ENCODE assay signal across 8 cellular contexts in the genomic region with DNA sequence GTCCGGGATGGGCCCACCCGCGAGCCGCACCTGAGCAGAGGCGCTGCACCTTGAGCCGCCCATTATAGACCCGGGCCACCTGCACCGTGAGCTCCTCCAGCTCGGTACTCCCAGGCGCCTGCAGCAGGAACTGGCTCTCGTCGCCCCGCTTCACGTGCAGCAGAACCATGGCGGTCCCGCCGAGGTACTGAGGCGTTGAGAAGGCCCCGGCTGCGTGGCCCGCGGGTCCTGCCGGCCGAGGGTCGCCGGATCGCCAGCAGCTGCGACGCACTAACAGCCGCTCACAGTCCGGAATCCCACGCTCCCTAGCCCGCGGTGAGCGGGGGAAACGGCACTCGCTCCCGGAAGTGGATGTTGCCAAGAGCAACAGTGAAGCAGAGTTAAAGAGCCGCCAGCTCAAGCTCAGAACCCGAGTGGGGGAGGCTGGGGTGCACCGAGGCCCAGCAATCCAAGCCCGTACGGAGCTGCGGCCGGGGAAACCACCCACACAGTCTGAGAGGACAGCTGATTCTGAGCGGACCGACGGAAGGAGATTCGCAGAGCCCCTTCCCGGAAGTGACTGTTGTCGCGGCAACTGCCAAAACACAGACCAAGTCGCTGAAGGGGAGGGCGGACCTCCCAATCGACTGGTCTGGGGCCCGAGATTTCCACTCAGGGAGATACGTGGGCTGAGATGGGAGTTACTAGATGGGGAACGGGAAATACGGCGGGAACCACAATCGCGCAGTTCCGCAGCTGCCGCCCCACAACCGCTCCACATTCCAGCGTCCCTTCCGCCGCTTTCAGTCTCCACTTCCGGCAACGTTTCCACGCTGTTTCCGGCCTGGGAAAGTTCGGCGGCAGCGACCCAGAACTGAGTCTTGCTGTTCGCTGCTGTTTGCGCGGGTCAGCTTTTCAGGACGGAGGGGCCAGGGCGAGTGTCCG. TPM values are rescaled to one million over a fixed set of nuclear protein-coding genes. Genes with fewer than 3 reads are reported as not detected.
DNase-seq lines count a peak whose midpoint lies in the region; ATAC-seq and TF ChIP-seq lines count a peak whose summit lies in the region.

A gene with protein sequence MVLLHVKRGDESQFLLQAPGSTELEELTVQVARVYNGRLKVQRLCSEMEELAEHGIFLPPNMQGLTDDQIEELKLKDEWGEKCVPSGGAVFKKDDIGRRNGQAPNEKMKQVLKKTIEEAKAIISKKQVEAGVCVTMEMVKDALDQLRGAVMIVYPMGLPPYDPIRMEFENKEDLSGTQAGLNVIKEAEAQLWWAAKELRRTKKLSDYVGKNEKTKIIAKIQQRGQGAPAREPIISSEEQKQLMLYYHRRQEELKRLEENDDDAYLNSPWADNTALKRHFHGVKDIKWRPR (minus strand): TSS at position 303 of the 924 bp plus-strand sequence. CDS start 134 bp downstream, at position 169.

- H3K4me3 ChIP-seq in choroid plexus epithelial cell (ENCODE audit: low read depth, low read length): peak within 1 kb of the TSS; percentile 95

- CTCF ChIA-PET in activated CD4-positive, alpha-beta T cell treated with anti-CD3 and anti-CD28 coated beads for 36 hours (lab: Charles Lee): interaction anchor here (0.6 to 1.4 kb wide), 5 partner anchors 11 to 218 kb away, joined by 3 to 9 read pairs (median 4); no protein-coding TSS in a partner anchor

- H3K27ac Mint-ChIP-seq in activated CD4-positive, alpha-beta T cell treated with anti-CD3 and anti-CD28 coated beads for 36 hours: peak within 1 kb of the TSS; percentile 90

- H3K4me1 Mint-ChIP-seq in activated CD4-positive, alpha-beta T cell treated with anti-CD3 and anti-CD28 coated beads for 36 hours: peaks cover 9% of the 10 kb centered on the region

- no peaks in the 10 kb centered on the region for H3K27me3 Mint-ChIP-seq in activated CD4-positive, alpha-beta T cell treated with anti-CD3 and anti-CD28 coated beads for 36 hours

- TF ChIP-seq CTCF in choroid plexus epithelial cell (conservative IDR thresholded peaks at IDR 0.05; ENCODE audit: low read depth, low read length): no peak

- intact Hi-C loops in activated CD4-positive, alpha-beta T cell treated with anti-CD3 and anti-CD28 coated beads for 36 hours (cut with DNase I, micrococcal nuclease): loop anchor here (1.0 to 5.0 kb wide), 13 partner anchors 44 to 1029 kb away; a partner anchor contains a TSS

- peak within 1 kb of the TSS; percentile 96 for H3K4me3 Mint-ChIP-seq in activated CD4-positive, alpha-beta T cell treated with anti-CD3 and anti-CD28 coated beads for 36 hours

- DNase-seq in AG20443 (ENCODE audit: low spot score) (peak; percentile 95), NCI-H510A treated with DMSO at 0.1 percent for 48 hours (lab: John Stamatoyannopoulos, UW) (peak; percentile 90), choroid plexus epithelial cell (ENCODE audit: low read depth) (peak; percentile 97), kidney glomerular epithelial cell (lab: John Stamatoyannopoulos, UW) (peak; percentile 97)
- DNase-seq in activated CD4-positive, alpha-beta T cell treated with anti-CD3 and anti-CD28 coated beads for 36 hours: peak; percentile 92
- DNase-seq in stimulated activated CD4-positive, alpha-beta T cell treated with anti-CD3 and anti-CD28 coated beads, Interleukin-1b, Interleukin-23, amount 100 ng/mL, for 1 hour (ENCODE audit: low read depth in 2 of 2): peak; percentile 58 to 63

- peaks cover 16% of the 10 kb centered on the region for H3K36me3 Mint-ChIP-seq in activated CD4-positive, alpha-beta T cell treated with anti-CD3 and anti-CD28 coated beads for 36 hours (ENCODE audit: low read depth)

- ATAC-seq in GM19043 (IDR thresholded peaks at IDR 0.05; ENCODE audit: low read depth, unreplicated experiment): peak; percentile 87
- peak; percentile 92 for ATAC-seq in HG03378 (IDR thresholded peaks at IDR 0.05; ENCODE audit: unreplicated experiment)
- ATAC-seq in activated CD4-positive, alpha-beta T cell treated with anti-CD3 and anti-CD28 coated beads for 36 hours: peak; percentile 90

- no peaks in the 10 kb centered on the region for H3K9me3 Mint-ChIP-seq in activated CD4-positive, alpha-beta T cell treated with anti-CD3 and anti-CD28 coated beads for 36 hours (ENCODE audit: low read depth)

- POLR2A ChIA-PET in activated CD4-positive, alpha-beta T cell treated with anti-CD3 and anti-CD28 coated beads for 36 hours (lab: Charles Lee): interaction anchor here (0.6 to 0.8 kb wide), 2 partner anchors 84 to 159 kb away, joined by 3 read pairs; a partner anchor contains a TSS

RNA-seq across cellular contexts. Expression of the gene that starts here (rescaled TPM):
- 10 to 100 TPM; 39.5 to 47.9 TPM for total RNA-seq in activated CD4-positive, alpha-beta T cell treated with anti-CD3 and anti-CD28 coated beads for 36 hours

Comparison
In these comparisons a context has a peak if more than half of its experiments do, and no peak if none do; other contexts are left out.
1. Peak in every context shown above with its lines: DNase-seq, ATAC-seq and H3K4me3 ChIP-seq.